ENCODE assay signal across 9 cellular contexts in the genomic region with DNA sequence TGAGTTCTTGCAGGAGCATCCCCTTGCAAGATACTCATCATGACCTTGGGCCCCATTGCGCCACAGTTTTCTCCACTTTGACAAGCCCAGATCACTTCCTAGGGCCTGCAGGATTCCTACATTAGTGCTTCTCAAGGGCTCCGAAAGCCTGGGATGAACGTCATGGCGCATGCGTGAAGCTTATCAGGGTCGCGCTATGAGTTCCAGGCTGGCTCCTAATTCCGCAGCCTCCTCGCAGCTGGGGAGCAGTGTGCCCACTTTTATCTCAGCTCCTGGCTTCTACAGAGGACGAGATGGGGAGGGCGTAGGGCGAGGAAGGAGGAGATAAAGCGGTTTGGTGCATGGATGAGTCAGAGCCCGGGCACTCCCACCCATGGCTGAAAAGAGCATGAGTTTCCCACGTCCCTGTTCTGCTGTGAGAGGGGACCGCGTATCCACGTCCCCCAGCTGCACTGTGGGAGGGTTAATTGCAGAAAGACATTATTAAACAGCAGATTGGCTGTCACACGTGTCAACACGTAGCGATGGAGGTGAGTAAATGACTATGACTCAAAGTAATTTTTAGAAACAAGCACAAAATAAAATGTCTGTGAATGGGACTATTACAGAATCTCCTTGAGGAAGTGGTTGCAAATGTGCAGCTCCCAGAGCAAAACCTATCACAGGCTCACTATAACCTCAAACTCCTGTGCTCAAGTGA.
DNase-seq lines count a peak whose midpoint lies in the region; TF ChIP-seq lines count a peak whose summit lies in the region.
"Had no signal": no experiment of that assay in that cellular context is flagged by ENCODE, and none has a peak within 500 bp of the region (broad histone marks: within the 10 kb centered on the region; RNA-seq: fewer than 3 reads in every experiment).

No MANE protein-coding gene starts in this region.

- H3K4me3 Mint-ChIP-seq in glutamatergic neuron (ENCODE audit: unreplicated experiment): no peak overlapping the region

- H3K27me3 Mint-ChIP-seq in glutamatergic neuron (ENCODE audit: unreplicated experiment): no peaks in the 10 kb centered on the region

- no peaks in the 10 kb centered on the region for H4K20me1 ChIP-seq in osteoblast (ENCODE audit: insufficient read depth, low read length)

- peaks cover 35% of the 10 kb centered on the region for H3K4me1 ChIP-seq in osteoblast (ENCODE audit: insufficient read depth, low read length)

- no peak overlapping the region for H3K27ac Mint-ChIP-seq in glutamatergic neuron (ENCODE audit: unreplicated experiment)
- H3K27ac Mint-ChIP-seq: stimulated activated naive B cell treated with anti-CD40 and anti-IgM and Interleukin-4, amounts not matched to agents 10 μg/mL and 1 μg/mL and 100 μg/mL, for 72 hours had no signal

- H3K27ac ChIP-seq in dorsolateral prefrontal cortex: peak overlapping the region in 17 of 59 donors; percentile 3 to 67 (median 28)
- H3K27ac ChIP-seq in osteoblast (ENCODE audit: low read depth, low read length): peak overlapping the region; percentile 69

- H3K36me3 ChIP-seq in osteoblast (ENCODE audit: insufficient read depth, low read length): no peaks in the 10 kb centered on the region

- peak; percentile 60 for DNase-seq in Caki2 (ENCODE audit: low read depth)
- DNase-seq in NOMO-1 treated with DMSO at 0.1 percent for 48 hours (lab: John Stamatoyannopoulos, UW; ENCODE audit: unreplicated experiment): peak; percentile 76
- peak; percentile 4 to 77 (median 63) for DNase-seq in dorsolateral prefrontal cortex
- peak; percentile 94 for DNase-seq in osteoblast (ENCODE audit: insufficient read length, low spot score, missing footprints)
- DNase-seq in C1 segment of cervical spinal cord (lab: John Stamatoyannopoulos, UW): no peak
- DNase-seq in glutamatergic neuron: no peak
- no peak for DNase-seq in effector CD8-positive, alpha-beta T cell (lab: John Stamatoyannopoulos, UW)
- no peak for DNase-seq in activated naive CD4-positive, alpha-beta T cell (lab: John Stamatoyannopoulos, UW)
- DNase-seq: stimulated activated naive B cell treated with anti-CD40 and anti-IgM and Interleukin-4, amounts not matched to agents 10 μg/mL and 1 μg/mL and 100 μg/mL, for 72 hours had no signal

- in situ Hi-C loops in Caki2 (cut with HindIII; ENCODE audit: low pct_unique_long_range_greater_than_20kb, low sequenced_read_pairs): no loop called here

- H3K9me3 Mint-ChIP-seq in glutamatergic neuron (ENCODE audit: unreplicated experiment): no peaks in the 10 kb centered on the region

- H3K4me2 ChIP-seq in osteoblast (ENCODE audit: insufficient read depth, low read length): peak overlapping the region; percentile 72

- no peaks in the 10 kb centered on the region for H3K36me3 Mint-ChIP-seq in glutamatergic neuron (ENCODE audit: unreplicated experiment)
- H3K36me3 Mint-ChIP-seq: stimulated activated naive B cell treated with anti-CD40 and anti-IgM and Interleukin-4, amounts not matched to agents 10 μg/mL and 1 μg/mL and 100 μg/mL, for 72 hours had no signal

- H3K79me2 ChIP-seq in osteoblast (ENCODE audit: insufficient read depth, low read length): no peaks in the 10 kb centered on the region

- peaks cover 2% of the 10 kb centered on the region for H3K4me1 Mint-ChIP-seq in glutamatergic neuron (ENCODE audit: low read depth, unreplicated experiment)

- peak overlapping the region; percentile 72 for H2AFZ ChIP-seq in osteoblast (ENCODE audit: low read length)

- no peaks in the 10 kb centered on the region for H3K27me3 ChIP-seq in dorsolateral prefrontal cortex
- H3K27me3 ChIP-seq in osteoblast (ENCODE audit: insufficient read depth, low read length): no peaks in the 10 kb centered on the region

- H3K9me3 ChIP-seq in osteoblast (ENCODE audit: low read depth, low read length): no peaks in the 10 kb centered on the region

- intact Hi-C loops in dorsolateral prefrontal cortex (cut with DNase I): no loop called here

- TF ChIP-seq CTCF in dorsolateral prefrontal cortex (IDR thresholded peaks at IDR 0.05 in 54 of 56, conservative IDR thresholded peaks at IDR 0.05 in 2 of 56; ENCODE audit: low read depth in 1 of 56, partially characterized antibody in 56 of 56) (no peak), osteoblast (IDR thresholded peaks at IDR 0.05; ENCODE audit: extremely low read depth, low read depth, low read length) (no peak), glutamatergic neuron (IDR thresholded peaks at IDR 0.05; ENCODE audit: partially characterized antibody, unreplicated experiment) (no peak)

- H3K4me3 ChIP-seq in dorsolateral prefrontal cortex: peak overlapping the region in 47 of 59 donors; percentile 3 to 54 (median 31)
- peak overlapping the region; percentile 54 for H3K4me3 ChIP-seq in osteoblast (ENCODE audit: insufficient read depth, low read length)

Comparison
In these comparisons a context has a peak if more than half of its experiments do, and no peak if none do; other contexts are left out.
1. DNase-seq: peak in Caki2 (single experiment), NOMO-1 treated with DMSO at 0.1 percent for 48 hours (single experiment), dorsolateral prefrontal cortex (10 of 10) and osteoblast (single experiment); none in C1 segment of cervical spinal cord (0 of 14), glutamatergic neuron (single experiment), effector CD8-positive, alpha-beta T cell (single experiment) and activated naive CD4-positive, alpha-beta T cell (0 of 4).